ENCODE assay signal across 22 cellular contexts in the genomic region with DNA sequence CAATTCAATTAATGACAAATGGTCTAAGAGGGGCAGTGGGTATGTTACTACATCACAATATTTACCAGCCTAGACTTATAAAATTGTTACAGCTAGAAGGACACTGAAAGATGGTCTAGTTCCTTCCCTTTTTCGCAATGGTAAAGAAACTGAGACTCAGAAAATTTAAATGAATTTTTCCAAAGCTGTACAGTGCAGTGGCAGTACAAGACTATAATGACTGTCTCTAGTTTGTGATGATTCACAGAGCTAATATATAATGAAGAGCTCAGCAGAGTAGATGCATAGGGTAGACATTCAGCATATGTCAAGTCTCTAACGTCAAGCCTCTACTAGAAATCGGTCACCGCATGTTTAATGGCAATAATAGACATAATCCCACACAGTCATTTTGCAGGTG. TPM values are rescaled to one million over a fixed set of nuclear protein-coding genes. Genes with fewer than 3 reads are reported as not detected.
DNase-seq lines count a peak whose midpoint lies in the region; ATAC-seq and TF ChIP-seq lines count a peak whose summit lies in the region.
"Had no signal": no experiment of that assay in that cellular context is flagged by ENCODE, and none has a peak within 500 bp of the region (broad histone marks: within the 10 kb centered on the region; RNA-seq: fewer than 3 reads in every experiment).

No MANE protein-coding gene starts in this region.

- peaks cover 72% of the 10 kb centered on the region for H3K4me1 Mint-ChIP-seq in osteocyte (ENCODE audit: unreplicated experiment)

- TF ChIP-seq CTCF in left ventricle myocardium inferior (IDR thresholded peaks at IDR 0.05; ENCODE audit: borderline replicate concordance): no peak
- no peak for TF ChIP-seq CTCF in esophagus squamous epithelium (IDR thresholded peaks at IDR 0.05)
- TF ChIP-seq CTCF in osteocyte (IDR thresholded peaks at IDR 0.05): no peak

- 55% methylated on average over 4 of the region's 4 CpGs for WGBS in esophagus squamous epithelium, 2 donors

- H3K4me3 Mint-ChIP-seq in osteocyte (ENCODE audit: unreplicated experiment): peak overlapping the region; percentile 96
- H3K4me3 Mint-ChIP-seq: activated T-cell treated with anti-CD3 and anti-CD28 coated beads, Interleukin-2, amount 50 U/mL, for 24 hours had no signal

- H3K27me3 ChIP-seq in left ventricle myocardium inferior (ENCODE audit: low read depth) (no peaks in the 10 kb centered on the region), esophagus squamous epithelium (peaks cover 0 to 13% (median 0%) of the 10 kb centered on the region in 4 donors)
- H3K27me3 ChIP-seq: adrenal gland, colonic mucosa had no signal

- H3K4me3 ChIP-seq in left ventricle myocardium inferior (peak overlapping the region; percentile 88), esophagus squamous epithelium (peak overlapping the region in 3 of 4 donors; percentile 76 to 96 (median 79))
- H3K4me3 ChIP-seq: colonic mucosa had no signal

- H3K9me3 Mint-ChIP-seq in osteocyte (ENCODE audit: unreplicated experiment): no peaks in the 10 kb centered on the region
- H3K9me3 Mint-ChIP-seq: activated T-cell treated with anti-CD3 and anti-CD28 coated beads, Interleukin-2, amount 50 U/mL, for 24 hours had no signal

- TF ChIP-seq POLR2A in esophagus squamous epithelium (IDR thresholded peaks at IDR 0.05): no peak

- no peak overlapping the region for H3K27ac Mint-ChIP-seq in osteocyte (ENCODE audit: unreplicated experiment)
- H3K27ac Mint-ChIP-seq: activated T-cell treated with anti-CD3 and anti-CD28 coated beads, Interleukin-2, amount 50 U/mL, for 24 hours had no signal

- peaks cover 16% of the 10 kb centered on the region for H3K36me3 Mint-ChIP-seq in osteocyte (ENCODE audit: unreplicated experiment)

- no peaks in the 10 kb centered on the region for H3K9me3 ChIP-seq in left ventricle myocardium inferior (replicated peaks)
- no peaks in the 10 kb centered on the region for H3K9me3 ChIP-seq in esophagus squamous epithelium
- H3K9me3 ChIP-seq: adrenal gland, colonic mucosa, prostate gland had no signal

- H3K36me3 ChIP-seq in left ventricle myocardium inferior (no peaks in the 10 kb centered on the region), esophagus squamous epithelium (no peaks in the 10 kb centered on the region)
- H3K36me3 ChIP-seq: adrenal gland, colonic mucosa, prostate gland had no signal

- ATAC-seq in left cardiac atrium: no peak

- intact Hi-C loops in left ventricle myocardium inferior (cut with micrococcal nuclease) (loop anchor here (10.0 kb wide), 2 partner anchors 60 to 380 kb away; no protein-coding TSS in a partner anchor), left cardiac atrium (cut with DNase I) (loop anchor here (5.0 to 10.0 kb wide), 4 partner anchors 62 to 220 kb away; no protein-coding TSS in a partner anchor), esophagus squamous epithelium (cut with DNase I) (no loop called here)

- peak overlapping the region; percentile 97 for H3K27ac ChIP-seq in left ventricle myocardium inferior (replicated peaks)
- H3K27ac ChIP-seq in esophagus squamous epithelium: peak overlapping the region in 2 of 4 donors; percentile 14 to 29
- H3K27ac ChIP-seq: colonic mucosa, RWPE1 had no signal

- no peak for DNase-seq in left ventricle myocardium inferior
- DNase-seq in left cardiac atrium: no peak
- DNase-seq in esophagus squamous epithelium (lab: John Stamatoyannopoulos, UW): no peak
- DNase-seq in osteocyte (ENCODE audit: extremely low spot score, unreplicated experiment): no peak
- no peak for DNase-seq in NCI-H446 treated with DMSO at 0.1 percent for 48 hours (lab: John Stamatoyannopoulos, UW)
- no peak for DNase-seq in hypothalamus (lab: John Stamatoyannopoulos, UW)
- no peak for DNase-seq in ecto neural progenitor cell (ENCODE audit: low spot score)
- DNase-seq in stimulated activated CD4-positive, alpha-beta T cell treated with anti-CD3 and anti-CD28 coated beads, Interleukin-2, amount 100 ng/mL, for 24 hours: no peak
- DNase-seq: ACHN; activated CD4-positive, alpha-beta T cell treated with anti-CD3 and anti-CD28 coated beads for 4 hours; activated T-cell treated with anti-CD3 and anti-CD28 coated beads, Interleukin-2, amount 50 U/mL, for 24 hours; adrenal gland; colonic mucosa; DMS 273 treated with DMSO at 0.1 percent for 48 hours; HCEC 1CT; Kasumi-1; NCI-H1930; NCI-H526; stimulated activated CD4-positive, alpha-beta T cell treated with anti-CD3 and anti-CD28 coated beads, Interleukin-2, amount 100 ng/mL, for 48 hours; T-helper 2 cell had no signal

- H3K4me1 ChIP-seq in left ventricle myocardium inferior (peaks cover 94% of the 10 kb centered on the region), esophagus squamous epithelium (peaks cover 27 to 87% (median 55%) of the 10 kb centered on the region in 3 donors)
- H3K4me1 ChIP-seq: colonic mucosa had no signal

- H3K27me3 Mint-ChIP-seq in osteocyte (ENCODE audit: unreplicated experiment): no peaks in the 10 kb centered on the region

RNA-seq across cellular contexts. Expression of gene PLPP3, which starts 4.6 kb away (rescaled TPM):
- total RNA-seq in left ventricle myocardium inferior (101 TPM), left cardiac atrium (100 to 1,000 TPM in 1 of 2 donors, 10 to 100 TPM in 1; 85.1 to 115 TPM), esophagus squamous epithelium (100 to 1,000 TPM in 1 of 4 donors, 10 to 100 TPM in 3; 16.5 to 116 (median 33.5) TPM), osteocyte (157 and 166 TPM in 2 replicates)
